37 cellular contexts compared by ENCODE assay signal in genomic region chr2:16253291-16253690, GRCh38.
"Had no signal": no experiment of that assay in that cellular context is flagged by ENCODE, and none has a peak within 500 bp of the region (broad histone marks: within the 10 kb centered on the region; RNA-seq: fewer than 3 reads in every experiment).

No MANE protein-coding gene starts in this region.

- H3K4me1 Mint-ChIP-seq: activated CD4-positive, alpha-beta memory T cell treated with anti-CD3 and anti-CD28 coated beads, Interleukin-2, amount 10 ng/mL, durations not matched to agents 7 days and 5 days had no signal

- H3K27ac Mint-ChIP-seq: activated CD4-positive, alpha-beta memory T cell treated with anti-CD3 and anti-CD28 coated beads, Interleukin-2, amount 10 ng/mL, durations not matched to agents 7 days and 5 days; activated CD4-positive, alpha-beta T cell treated with anti-CD3 and anti-CD28 coated beads for 36 hours; activated CD4-positive, alpha-beta T cell treated with anti-CD3 and anti-CD28 coated beads, Interleukin-2, amount 10 ng/mL, durations not matched to agents 7 days and 5 days; activated CD8-positive, alpha-beta memory T cell treated with anti-CD3 and anti-CD28 coated beads, Interleukin-2, amount 10 ng/mL, durations not matched to agents 7 days and 5 days; activated CD8-positive, alpha-beta T cell treated with anti-CD3 and anti-CD28 coated beads, Interleukin-2, amount 10 ng/mL, durations not matched to agents 7 days and 5 days; activated naive CD4-positive, alpha-beta T cell treated with anti-CD3 and anti-CD28 coated beads, Interleukin-2, amount 10 ng/mL, durations not matched to agents 7 days and 5 days; activated naive CD4-positive, alpha-beta T cell treated with anti-CD3 and anti-CD28 coated beads, Interleukin-2, amount 50 U/mL, for 24 hours; activated naive CD8-positive, alpha-beta T cell; activated naive CD8-positive, alpha-beta T cell treated with anti-CD3 and anti-CD28 coated beads, Interleukin-2, amount 10 ng/mL, durations not matched to agents 7 days and 5 days; activated naive CD8-positive, alpha-beta T cell treated with anti-CD3 and anti-CD28 coated beads, Interleukin-2, amount 50 U/mL, for 24 hours; activated T-cell treated with anti-CD3 and anti-CD28 coated beads, Interleukin-2, amount 50 U/mL, for 24 hours; activated T-helper 2 cell treated with anti-CD3 and anti-CD28 coated beads, Interferon-gamma antibody, Interleukin-2, Interleukin-4, amounts not matched to agents 10 μg/mL and 5 μg/mL and 100 μg/mL, durations not matched to agents 14 hours and 24 hours and 36 hours; T-helper 1 cell treated with Interleukin-12 subunit alpha and Interleukin-12 subunit beta and Interleukin-4 antibody, amounts not matched to agents 30 μg/mL and 1 μg/mL, for 36 hours; T-helper 2 cell treated with Interferon-gamma antibody and Interleukin-4, amounts not matched to agents 5 μg/mL and 100 μg/mL, for 36 hours; WTC11 had no signal

- H3K4me3 ChIP-seq: body of pancreas, breast epithelium had no signal

- H3K27me3 ChIP-seq: body of pancreas, brain microvascular endothelial cell had no signal

- H3K9me3 ChIP-seq: body of pancreas, breast epithelium had no signal

- H3K9me3 Mint-ChIP-seq: activated CD4-positive, alpha-beta memory T cell treated with anti-CD3 and anti-CD28 coated beads, Interleukin-2, amount 10 ng/mL, durations not matched to agents 7 days and 5 days; activated naive CD4-positive, alpha-beta T cell treated with anti-CD3 and anti-CD28 coated beads, Interleukin-2, amount 10 ng/mL, durations not matched to agents 7 days and 5 days; activated naive CD4-positive, alpha-beta T cell treated with anti-CD3 and anti-CD28 coated beads, Interleukin-2, amount 50 U/mL, for 24 hours; activated naive CD8-positive, alpha-beta T cell treated with anti-CD3 and anti-CD28 coated beads, Interleukin-2, amount 10 ng/mL, durations not matched to agents 7 days and 5 days; activated naive CD8-positive, alpha-beta T cell treated with anti-CD3 and anti-CD28 coated beads, Interleukin-2, amount 50 U/mL, for 24 hours; activated T-cell treated with anti-CD3 and anti-CD28 coated beads, Interleukin-2, amount 50 U/mL, for 24 hours; activated T-helper 2 cell treated with anti-CD3 and anti-CD28 coated beads, Interferon-gamma antibody, Interleukin-2, Interleukin-4, amounts not matched to agents 10 μg/mL and 5 μg/mL and 100 μg/mL, durations not matched to agents 14 hours and 24 hours and 36 hours; T-helper 1 cell treated with Interleukin-12 subunit alpha and Interleukin-12 subunit beta and Interleukin-4 antibody, amounts not matched to agents 30 μg/mL and 1 μg/mL, for 36 hours; T-helper 2 cell treated with Interferon-gamma antibody and Interleukin-4, amounts not matched to agents 5 μg/mL and 100 μg/mL, for 36 hours had no signal

- H3K36me3 Mint-ChIP-seq: activated CD8-positive, alpha-beta memory T cell treated with anti-CD3 and anti-CD28 coated beads, Interleukin-2, amount 10 ng/mL, durations not matched to agents 7 days and 5 days; activated naive CD4-positive, alpha-beta T cell treated with anti-CD3 and anti-CD28 coated beads, Interleukin-2, amount 10 ng/mL, durations not matched to agents 7 days and 5 days; activated naive CD4-positive, alpha-beta T cell treated with anti-CD3 and anti-CD28 coated beads, Interleukin-2, amount 50 U/mL, for 24 hours; activated naive CD8-positive, alpha-beta T cell; activated naive CD8-positive, alpha-beta T cell treated with anti-CD3 and anti-CD28 coated beads, Interleukin-2, amount 10 ng/mL, durations not matched to agents 7 days and 5 days had no signal

- ATAC-seq: activated CD4-positive, alpha-beta T cell treated with anti-CD3 and anti-CD28 coated beads for 36 hours; activated CD4-positive, CD25-positive, alpha-beta regulatory T cell treated with anti-CD3 and anti-CD28 coated beads, Interleukin-2, amount 50 U/mL, for 24 hours; activated CD8-positive, alpha-beta memory T cell treated with anti-CD3 and anti-CD28 coated beads, Interleukin-2, amount 10 ng/mL, durations not matched to agents 7 days and 5 days; activated CD8-positive, alpha-beta T cell treated with anti-CD3 and anti-CD28 coated beads, Interleukin-2, amount 10 ng/mL, durations not matched to agents 7 days and 5 days; activated naive CD8-positive, alpha-beta T cell treated with anti-CD3 and anti-CD28 coated beads, Interleukin-2, amount 50 U/mL, for 24 hours; body of pancreas; WTC11 had no signal

- H3K27me3 Mint-ChIP-seq: activated CD4-positive, alpha-beta memory T cell treated with anti-CD3 and anti-CD28 coated beads, Interleukin-2, amount 10 ng/mL, durations not matched to agents 7 days and 5 days; activated naive CD4-positive, alpha-beta T cell treated with anti-CD3 and anti-CD28 coated beads, Interleukin-2, amount 50 U/mL, for 24 hours; activated T-cell treated with anti-CD3 and anti-CD28 coated beads, Interleukin-2, amount 50 U/mL, for 24 hours had no signal

- H3K4me1 ChIP-seq: body of pancreas, breast epithelium had no signal

- DNase-seq: activated CD4-positive, alpha-beta memory T cell treated with anti-CD3 and anti-CD28 coated beads, Interleukin-2, amount 10 ng/mL, durations not matched to agents 7 days and 5 days; activated CD4-positive, alpha-beta T cell treated with anti-CD3 and anti-CD28 coated beads for 1 hour; activated CD4-positive, alpha-beta T cell treated with anti-CD3 and anti-CD28 coated beads for 36 hours; activated CD4-positive, alpha-beta T cell treated with anti-CD3 and anti-CD28 coated beads for 48 hours; activated CD4-positive, alpha-beta T cell treated with anti-CD3 and anti-CD28 coated beads, Interleukin-2, amount 10 ng/mL, durations not matched to agents 7 days and 5 days; activated CD4-positive, alpha-beta T cell treated with anti-CD3 and anti-CD28 coated beads, Interleukin-2, amount 50 U/mL, for 48 hours; activated CD4-positive, CD25-positive, alpha-beta regulatory T cell; activated CD8-positive, alpha-beta memory T cell treated with anti-CD3 and anti-CD28 coated beads for 24 hours; activated CD8-positive, alpha-beta memory T cell treated with anti-CD3 and anti-CD28 coated beads, Interleukin-2, amount 10 ng/mL, durations not matched to agents 7 days and 5 days; activated CD8-positive, alpha-beta memory T cell treated with anti-CD3 and anti-CD28 coated beads, Interleukin-2, amount 50 U/mL, for 48 hours; activated CD8-positive, alpha-beta T cell treated with anti-CD3 and anti-CD28 coated beads, Interleukin-2, amount 10 ng/mL, durations not matched to agents 7 days and 5 days; activated effector memory CD4-positive, alpha-beta T cell treated with Interleukin-2 at 50 U/mL for 16 hours; activated gamma-delta T cell; activated naive CD4-positive, alpha-beta T cell treated with anti-CD3 and anti-CD28 coated beads, Interleukin-2, amount 10 ng/mL, durations not matched to agents 7 days and 5 days; activated naive CD4-positive, alpha-beta T cell treated with Interleukin-2 at 50 U/mL for 16 hours; activated naive CD8-positive, alpha-beta T cell treated with anti-CD3 and anti-CD28 coated beads, Interleukin-2, amount 10 ng/mL, durations not matched to agents 7 days and 5 days; activated naive CD8-positive, alpha-beta T cell treated with anti-CD3 and anti-CD28 coated beads, Interleukin-2, amount 50 U/mL, for 24 hours; activated T-cell treated with anti-CD3 and anti-CD28 coated beads, Interleukin-2, amount 50 U/mL, for 24 hours; activated T-cell treated with anti-CD3 and anti-CD28 coated beads, Interleukin-2, amount 50 U/mL, for 48 hours; amygdala; anterior cingulate cortex; body of pancreas; brain microvascular endothelial cell; central memory CD4-positive, alpha-beta T cell; SW 1271; T-helper 1 cell; T-helper 2 cell; T-helper 9 cell; WERI-Rb-1 had no signal

- H3K27ac ChIP-seq: body of pancreas, brain microvascular endothelial cell, breast epithelium, WERI-Rb-1 had no signal

- H3K36me3 ChIP-seq: brain microvascular endothelial cell, breast epithelium, WERI-Rb-1 had no signal

- H3K4me3 Mint-ChIP-seq: activated CD4-positive, alpha-beta memory T cell treated with anti-CD3 and anti-CD28 coated beads, Interleukin-2, amount 10 ng/mL, durations not matched to agents 7 days and 5 days; activated CD4-positive, alpha-beta T cell treated with anti-CD3 and anti-CD28 coated beads for 36 hours; activated CD4-positive, alpha-beta T cell treated with anti-CD3 and anti-CD28 coated beads, Interleukin-2, amount 10 ng/mL, durations not matched to agents 7 days and 5 days; activated CD8-positive, alpha-beta memory T cell treated with anti-CD3 and anti-CD28 coated beads, Interleukin-2, amount 10 ng/mL, durations not matched to agents 7 days and 5 days; activated CD8-positive, alpha-beta T cell treated with anti-CD3 and anti-CD28 coated beads, Interleukin-2, amount 10 ng/mL, durations not matched to agents 7 days and 5 days; activated naive CD4-positive, alpha-beta T cell treated with anti-CD3 and anti-CD28 coated beads, Interleukin-2, amount 10 ng/mL, durations not matched to agents 7 days and 5 days; activated naive CD4-positive, alpha-beta T cell treated with anti-CD3 and anti-CD28 coated beads, Interleukin-2, amount 50 U/mL, for 24 hours; activated naive CD8-positive, alpha-beta T cell; activated naive CD8-positive, alpha-beta T cell treated with anti-CD3 and anti-CD28 coated beads, Interleukin-2, amount 10 ng/mL, durations not matched to agents 7 days and 5 days; activated naive CD8-positive, alpha-beta T cell treated with anti-CD3 and anti-CD28 coated beads, Interleukin-2, amount 50 U/mL, for 24 hours; activated T-cell treated with anti-CD3 and anti-CD28 coated beads, Interleukin-2, amount 50 U/mL, for 24 hours; T-helper 1 cell treated with Interleukin-12 subunit alpha and Interleukin-12 subunit beta and Interleukin-4 antibody, amounts not matched to agents 30 μg/mL and 1 μg/mL, for 36 hours; T-helper 2 cell treated with Interferon-gamma antibody and Interleukin-4, amounts not matched to agents 5 μg/mL and 100 μg/mL, for 36 hours; WTC11 had no signal
